ENCODE assay signal across 8 cellular contexts in genomic region chr22:39960791-39961746, GRCh38. TPM values are rescaled to one million over a fixed set of nuclear protein-coding genes. Genes with fewer than 3 reads are reported as not detected.
A peak's percentile ranks its signal among the peaks of the same experiment; 100 is the strongest.
DNase-seq lines count a peak whose midpoint lies in the region; ATAC-seq and TF ChIP-seq lines count a peak whose summit lies in the region.

No MANE protein-coding gene starts in this region.

- H3K27me3 ChIP-seq in BJ (ENCODE audit: control insufficient read depth, insufficient read depth, low read length) = peaks cover 3% of the 10 kb centered on the region; the same call in 1 of the 2 replicates
- H3K27me3 ChIP-seq in HAP-1 (ENCODE audit: low read depth) = no peaks in the 10 kb centered on the region

- no peaks in the 10 kb centered on the region for H3K27me3 Mint-ChIP-seq in activated CD4-positive, alpha-beta memory T cell treated with anti-CD3 and anti-CD28 coated beads for 36 hours

- peak overlapping the region; percentile 80 for H3K27ac Mint-ChIP-seq in activated CD4-positive, alpha-beta memory T cell treated with anti-CD3 and anti-CD28 coated beads for 36 hours

- peak; percentile 53 for DNase-seq in BJ (ENCODE audit: low read depth)
- peak; percentile 98 for DNase-seq in HT1080 (ENCODE audit: low read depth)
- peak; percentile 90 for DNase-seq in activated CD4-positive, alpha-beta memory T cell treated with anti-CD3 and anti-CD28 coated beads for 36 hours
- DNase-seq in fibroblast of the conjunctiva (ENCODE audit: low read depth) = peak; percentile 16
- DNase-seq in stimulated activated CD8-positive, alpha-beta memory T cell treated with anti-CD3 and anti-CD28 coated beads, Interleukin-4, amount 100 ng/mL, for 1 hour (ENCODE audit: low read depth in 2 of 2, low spot score in 1 of 2) = peak; percentile 36 to 50
- DNase-seq in HAP-1 (ENCODE audit: low spot score in 2 of 2) = no peak

- in situ Hi-C loops in HAP-1 (cut with MboI; ENCODE audit: low sequenced_read_pairs) = no loop called here

- H3K4me1 ChIP-seq in HAP-1 = no peaks in the 10 kb centered on the region

- POLR2A ChIA-PET in BJ (lab: Charles Lee) = no interaction called here
- POLR2A ChIA-PET in activated CD4-positive, alpha-beta memory T cell treated with anti-CD3 and anti-CD28 coated beads for 36 hours (lab: Charles Lee) = interaction anchor here (0.9 to 1.0 kb wide), 2 partner anchors 37 to 83 kb away, joined by 3 to 4 read pairs; no protein-coding TSS in a partner anchor

- H3K4me1 Mint-ChIP-seq in activated CD4-positive, alpha-beta memory T cell treated with anti-CD3 and anti-CD28 coated beads for 36 hours (ENCODE audit: low read depth) = peaks cover 60% of the 10 kb centered on the region

- H3K4me3 ChIP-seq in BJ (ENCODE audit: low read depth, low read length) (no peak overlapping the region), HAP-1 (no peak overlapping the region)

- H3K4me3 Mint-ChIP-seq in activated CD4-positive, alpha-beta memory T cell treated with anti-CD3 and anti-CD28 coated beads for 36 hours = peak overlapping the region; percentile 28

- intact Hi-C loops in activated CD4-positive, alpha-beta memory T cell treated with anti-CD3 and anti-CD28 coated beads for 36 hours (cut with micrococcal nuclease) = loop anchor here (1.0 to 5.0 kb wide), 5 partner anchors 10 to 296 kb away; no protein-coding TSS in a partner anchor

- no peaks in the 10 kb centered on the region for H3K9me3 Mint-ChIP-seq in activated CD4-positive, alpha-beta memory T cell treated with anti-CD3 and anti-CD28 coated beads for 36 hours

- ATAC-seq in GM21360 (IDR thresholded peaks at IDR 0.05; ENCODE audit: unreplicated experiment) (peak; percentile 56), HG02840 (IDR thresholded peaks at IDR 0.05; ENCODE audit: low FRiP score, unreplicated experiment) (no peak)

- no peak for TF ChIP-seq CTCF in BJ (IDR thresholded peaks at IDR 0.05; ENCODE audit: insufficient read depth, low read depth, low read length)

- peaks cover 62% of the 10 kb centered on the region for H3K36me3 Mint-ChIP-seq in activated CD4-positive, alpha-beta memory T cell treated with anti-CD3 and anti-CD28 coated beads for 36 hours

- CTCF ChIA-PET in BJ (lab: Yijun Ruan, JAX) = no interaction called here
- CTCF ChIA-PET in activated CD4-positive, alpha-beta memory T cell treated with anti-CD3 and anti-CD28 coated beads for 36 hours (lab: Charles Lee) = interaction anchor here (0.5 to 1.4 kb wide), 3 partner anchors 28 to 64 kb away, joined by 3 to 6 read pairs (median 3); no protein-coding TSS in a partner anchor

- H3K9me3 ChIP-seq in HAP-1 = no peaks in the 10 kb centered on the region

- H3K36me3 ChIP-seq in BJ (ENCODE audit: control insufficient read depth, insufficient read depth, low read length) = no peaks in the 10 kb centered on the region
- no peaks in the 10 kb centered on the region for H3K36me3 ChIP-seq in HAP-1 (replicated peaks)

RNA-seq across cellular contexts. Expression of gene TMA7B, which starts 0.9 kb away (rescaled TPM):
- polyA plus RNA-seq in BJ (2011; rRNA removed) = not detected in 2 replicates
- not detected in 2 replicates for polyA minus RNA-seq in BJ (2011; rRNA and poly(A)+ RNA removed)
- total RNA-seq in HT1080 (2014; rRNA removed; shearing (Covaris generic)) = not detected in 2 replicates
- not detected in 2 replicates for polyA plus RNA-seq in HT1080 (2015; cell fraction: cytosol; rRNA removed)
- 0.10 and 0.60 TPM in 2 replicates for polyA plus RNA-seq in HT1080 (2015; cell fraction: nucleus; rRNA removed)
- total RNA-seq in activated CD4-positive, alpha-beta memory T cell treated with anti-CD3 and anti-CD28 coated beads for 36 hours = 1 to 10 TPM in 1 of 2 experiments, under 1 TPM in 1; 0.86 to 1.1 TPM

RNA-seq across cellular contexts. Expression of gene FAM83F, which starts 33.7 kb away (rescaled TPM):
- polyA plus RNA-seq in BJ (2011; rRNA removed) = not detected in 2 replicates
- not detected in 2 replicates for polyA minus RNA-seq in BJ (2011; rRNA and poly(A)+ RNA removed)
- 0.03 TPM in 2 replicates for total RNA-seq in HT1080 (2014; rRNA removed; shearing (Covaris generic))
- not detected in 2 replicates for polyA plus RNA-seq in HT1080 (2015; cell fraction: cytosol; rRNA removed)
- 0.01 TPM in 1 of 2 replicates, not detected in the other for polyA plus RNA-seq in HT1080 (2015; cell fraction: nucleus; rRNA removed)
- total RNA-seq in activated CD4-positive, alpha-beta memory T cell treated with anti-CD3 and anti-CD28 coated beads for 36 hours = under 1 TPM; 0.26 to 0.41 TPM

Comparison
In these comparisons a context has a peak if more than half of its experiments do, and no peak if none do; other contexts are left out.
1. DNase-seq: peak in BJ (single experiment), HT1080 (single experiment), activated CD4-positive, alpha-beta memory T cell treated with anti-CD3 and anti-CD28 coated beads for 36 hours (single experiment), fibroblast of the conjunctiva (single experiment) and stimulated activated CD8-positive, alpha-beta memory T cell treated with anti-CD3 and anti-CD28 coated beads, Interleukin-4, amount 100 ng/mL, for 1 hour (2 of 2); none in HAP-1 (0 of 2).